8 cellular contexts compared by ENCODE assay signal in genomic region chrX:10722804-10723364, GRCh38.
DNase-seq lines count a peak whose midpoint lies in the region; ATAC-seq lines count a peak whose summit lies in the region.

No MANE protein-coding gene starts in this region.

- ATAC-seq in GM21360 (IDR thresholded peaks at IDR 0.05; ENCODE audit: unreplicated experiment) (peak; percentile 68), GM21515 (IDR thresholded peaks at IDR 0.05; ENCODE audit: unreplicated experiment) (no peak)

- DNase-seq in NCI-H2029 treated with DMSO at 0.1 percent for 48 hours (lab: John Stamatoyannopoulos, UW) (peak; percentile 1), NCI-H2029 (lab: John Stamatoyannopoulos, UW) (no peak), NCI-H1417 (lab: John Stamatoyannopoulos, UW) (peak; percentile 44 to 80 (median 54)), fibroblast of peridontal ligament (ENCODE audit: extremely low read depth) (peak; percentile 87), occipital lobe (lab: John Stamatoyannopoulos, UW) (peak; percentile 4)
- peak; percentile 29 to 48 for DNase-seq in activated CD4-positive, alpha-beta T cell treated with anti-CD3 and anti-CD28 coated beads, Interleukin-2, amount 50 U/mL, for 48 hours
